Comparison of ENCODE assay signal across 21 cellular contexts in genomic region chr13:97130201-97130600, GRCh38.
DNase-seq lines count a peak whose midpoint lies in the region; ATAC-seq and TF ChIP-seq lines count a peak whose summit lies in the region.
"Had no signal": no experiment of that assay in that cellular context is flagged by ENCODE, and none has a peak within 500 bp of the region (broad histone marks: within the 10 kb centered on the region; RNA-seq: fewer than 3 reads in every experiment).

No MANE protein-coding gene starts in this region.

- no peak overlapping the region for H3K4me3 ChIP-seq in breast epithelium
- no peak overlapping the region for H3K4me3 ChIP-seq in cardiac fibroblast (replicated peaks in 1 of 2; ENCODE audit: low read depth in 2 of 2, low read length in 2 of 2)
- no peak overlapping the region for H3K4me3 ChIP-seq in fibroblast of villous mesenchyme (ENCODE audit: low read depth, low read length)

- H3K4me3 Mint-ChIP-seq in MCF 10A (ENCODE audit: unreplicated experiment), result no peak overlapping the region

- H3K36me3 Mint-ChIP-seq in MCF 10A (ENCODE audit: insufficient read depth, unreplicated experiment), result no peaks in the 10 kb centered on the region

- H3K27me3 Mint-ChIP-seq in MCF 10A (ENCODE audit: insufficient read depth, unreplicated experiment), result peaks cover 11% of the 10 kb centered on the region

- TF ChIP-seq POLR2A in breast epithelium (IDR thresholded peaks at IDR 0.05), result no peak

- no peaks in the 10 kb centered on the region for H3K27me3 ChIP-seq in breast epithelium

- no peaks in the 10 kb centered on the region for H3K4me1 ChIP-seq in breast epithelium

- TF ChIP-seq CTCF in MCF 10A (IDR thresholded peaks at IDR 0.05; ENCODE audit: unreplicated experiment) (no peak), breast epithelium (IDR thresholded peaks at IDR 0.05) (no peak), cardiac fibroblast (IDR thresholded peaks at IDR 0.05; ENCODE audit: low read depth, low read length) (no peak), fibroblast of villous mesenchyme (IDR thresholded peaks at IDR 0.05; ENCODE audit: insufficient read depth, low read depth, low read length) (no peak)

- intact Hi-C loops in MCF 10A (cut with micrococcal nuclease), result no loop called here
- intact Hi-C loops in breast epithelium (cut with DNase I; ENCODE audit: low total_unique reads), result no loop called here

- no peaks in the 10 kb centered on the region for H3K9me3 ChIP-seq in breast epithelium
- H3K9me3 ChIP-seq: SK-N-SH had no signal

- no peak overlapping the region for H3K27ac ChIP-seq in breast epithelium
- H3K27ac ChIP-seq: HL-60 had no signal

- BruUV-seq in MCF 10A (replicated peaks; lab: Mats Ljungman, UMichigan), result no TSS peak

- no peak overlapping the region for H3K27ac Mint-ChIP-seq in MCF 10A (ENCODE audit: low read depth, unreplicated experiment)

- CTCF ChIA-PET in MCF 10A (lab: Yijun Ruan, JAX), result interaction anchor here (0.6 to 3.1 kb wide), 14 partner anchors 9 to 230 kb away, joined by 3 to 35 read pairs (median 4); no protein-coding TSS in a partner anchor

- POLR2A ChIA-PET in MCF 10A (lab: Yijun Ruan, JAX), result interaction anchor here (2.3 to 4.1 kb wide), 3 partner anchors 11 to 94 kb away, joined by 10 to 19 read pairs (median 12); partner anchors contain the start of gene MBNL2

- ATAC-seq in GM21390 (IDR thresholded peaks at IDR 0.05; ENCODE audit: unreplicated experiment) (no peak), HG02938 (IDR thresholded peaks at IDR 0.05; ENCODE audit: unreplicated experiment) (no peak)
- ATAC-seq: HCT116 had no signal

- H3K4me1 Mint-ChIP-seq in MCF 10A (ENCODE audit: insufficient read depth, unreplicated experiment), result peaks cover 19% of the 10 kb centered on the region

- no peaks in the 10 kb centered on the region for H3K36me3 ChIP-seq in breast epithelium

- DNase-seq in MCF 10A (ENCODE audit: unreplicated experiment) (peak; percentile 28), breast epithelium (ENCODE audit: low spot score in 2 of 2) (no peak), cardiac fibroblast (ENCODE audit: low read depth in 2 of 2) (peak; percentile 47 to 56), fibroblast of villous mesenchyme (ENCODE audit: low read depth) (peak; percentile 82), NCI-H345 treated with DMSO at 0.1 percent for 48 hours (lab: John Stamatoyannopoulos, UW; ENCODE audit: unreplicated experiment) (no peak)
- no peak for DNase-seq in activated CD8-positive, alpha-beta memory T cell treated with anti-CD3 and anti-CD28 coated beads for 24 hours
- DNase-seq: 8988T, ACHN, Calu3, DND-41, NCI-H1092 treated with DMSO at 0.1 percent for 48 hours, NCI-H1436, NCI-H1930, NCI-H345, NCI-H524, NCI-H774, SK-N-SH had no signal

- H3K9me3 Mint-ChIP-seq in MCF 10A (ENCODE audit: unreplicated experiment), result no peaks in the 10 kb centered on the region

Comparison
In these comparisons a context has a peak if more than half of its experiments do, and no peak if none do; other contexts are left out.
1. DNase-seq: peak in MCF 10A (single experiment), cardiac fibroblast (2 of 2) and fibroblast of villous mesenchyme (single experiment); none in breast epithelium (0 of 2), NCI-H345 treated with DMSO at 0.1 percent for 48 hours (single experiment) and activated CD8-positive, alpha-beta memory T cell treated with anti-CD3 and anti-CD28 coated beads for 24 hours (single experiment).